8 cellular contexts compared by ENCODE assay signal in the genomic region with DNA sequence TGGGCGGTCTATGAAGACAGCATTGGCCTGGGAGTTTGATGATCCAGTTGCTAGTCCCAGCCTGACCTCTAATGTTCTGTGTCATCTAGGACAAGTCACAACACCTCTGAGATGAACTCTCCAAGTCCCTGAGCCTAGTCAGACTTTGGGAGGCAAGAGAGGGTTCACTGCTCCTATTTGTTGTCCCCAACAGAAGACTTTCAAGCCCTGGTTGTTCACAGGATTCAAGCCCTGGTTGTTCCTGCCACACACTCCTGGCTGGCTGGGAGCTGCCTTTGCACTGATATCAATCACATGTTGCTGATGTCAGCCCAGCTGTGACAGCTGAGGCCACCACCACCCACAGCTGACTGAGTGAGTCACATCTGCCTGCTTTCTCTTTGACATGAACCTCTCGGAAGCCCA.
DNase-seq lines count a peak whose midpoint lies in the region; ATAC-seq and TF ChIP-seq lines count a peak whose summit lies in the region.

No MANE protein-coding gene starts in this region.

- no peak overlapping the region for H3K14ac ChIP-seq in trophoblast cell (ENCODE audit: low read length)

- no CpG with 5 or more reads among the region's 2 CpGs for WGBS in trophoblast cell (ENCODE audit: extremely low coverage, insufficient coverage, insufficient read length)
- WGBS in transverse colon (ENCODE audit: low coverage in 1 of 2), 2 donors, result 72 to 100% methylated on average over 1 to 2 of the region's 2 CpGs

- H3K18ac ChIP-seq in trophoblast cell (ENCODE audit: low read length), result no peak overlapping the region

- H3K79me2 ChIP-seq in trophoblast cell (ENCODE audit: control insufficient read depth, insufficient read depth, low read length, poor library complexity), result no peaks in the 10 kb centered on the region

- intact Hi-C loops in transverse colon (cut with DNase I; ENCODE audit: low total_unique reads), result no loop called here

- no peak overlapping the region for H2AK5ac ChIP-seq in trophoblast cell (ENCODE audit: low read length)

- no peak overlapping the region for H3K4me2 ChIP-seq in trophoblast cell (ENCODE audit: low read length)

- no peaks in the 10 kb centered on the region for H3K79me1 ChIP-seq in trophoblast cell (ENCODE audit: low read length)

- in situ Hi-C loops in transverse colon (cut with MboI; ENCODE audit: low pct_ligation_motif_present in 1 of 4, low pct_unique_long_range_greater_than_20kb in 1 of 4, low sequenced_read_pairs in 3 of 4), result no loop called here

- H2BK120ac ChIP-seq in trophoblast cell (ENCODE audit: insufficient read depth, low read length, poor library complexity), result no peak overlapping the region

- H3K9me3 ChIP-seq in trophoblast cell (ENCODE audit: insufficient read depth, low read depth, low read length) (no peaks in the 10 kb centered on the region), transverse colon (no peaks in the 10 kb centered on the region)

- H2AFZ ChIP-seq in trophoblast cell (ENCODE audit: insufficient read depth, low read length, poor library complexity), result no peak overlapping the region

- DNase-seq in CD1c-positive myeloid dendritic cell (ENCODE audit: extremely low spot score) (peak; percentile 92), epithelial cell of prostate (ENCODE audit: low read depth, low spot score) (peak; percentile 8), trophoblast cell (peak; percentile 87 to 88), transverse colon (peak; percentile 53), H7 (no peak)
- DNase-seq in activated CD4-positive, alpha-beta T cell treated with anti-CD3 and anti-CD28 coated beads, Interleukin-2, amount 50 U/mL, for 4 hours, result peak; percentile 38 to 44

- ATAC-seq in GM19452 (IDR thresholded peaks at IDR 0.05; ENCODE audit: unreplicated experiment) (peak; percentile 97), HG03520 (IDR thresholded peaks at IDR 0.05; ENCODE audit: unreplicated experiment) (peak; percentile 99)

- peaks cover 4 to 5% of the 10 kb centered on the region in 2 experiments for H3K4me1 ChIP-seq in trophoblast cell (ENCODE audit: control insufficient read depth in 1 of 2, insufficient read depth in 2 of 2, low read length in 2 of 2)
- peaks cover 0 to 13% (median 2%) of the 10 kb centered on the region in 4 donors for H3K4me1 ChIP-seq in transverse colon

- H3K23ac ChIP-seq in trophoblast cell (ENCODE audit: low read length), result no peak overlapping the region

- H3K36me3 ChIP-seq in trophoblast cell (ENCODE audit: control insufficient read depth in 1 of 2, insufficient read depth in 2 of 2, low read length in 2 of 2) (no peaks in the 10 kb centered on the region), transverse colon (no peaks in the 10 kb centered on the region), H7 (replicated peaks; ENCODE audit: control insufficient read depth, insufficient read depth, low read length) (no peaks in the 10 kb centered on the region)

- TF ChIP-seq CTCF in transverse colon (IDR thresholded peaks at IDR 0.05), result no peak

- TF ChIP-seq EP300 in transverse colon (IDR thresholded peaks at IDR 0.05; ENCODE audit: low read depth), result no peak

- H2BK12ac ChIP-seq in trophoblast cell (ENCODE audit: low read length), result no peak overlapping the region

- no peak overlapping the region for H2BK5ac ChIP-seq in trophoblast cell (ENCODE audit: low read depth, low read length, poor library complexity)

- peak overlapping the region; percentile 23 for H3K27ac ChIP-seq in epithelial cell of prostate
- no peak overlapping the region for H3K27ac ChIP-seq in trophoblast cell (ENCODE audit: low read depth, low read length)
- no peak overlapping the region for H3K27ac ChIP-seq in transverse colon

- H4K8ac ChIP-seq in trophoblast cell (ENCODE audit: low read depth, low read length), result no peak overlapping the region

- H3K4me3 ChIP-seq in trophoblast cell (ENCODE audit: low read depth, low read length), result no peak overlapping the region
- no peak overlapping the region for H3K4me3 ChIP-seq in transverse colon
- H3K4me3 ChIP-seq in H7 (ENCODE audit: insufficient read depth, low read depth, low read length), result no peak overlapping the region

- H4K91ac ChIP-seq in trophoblast cell (ENCODE audit: low read depth, low read length), result no peak overlapping the region

- no peak overlapping the region for H3K4ac ChIP-seq in trophoblast cell (ENCODE audit: low read depth, low read length)

- H3K27me3 ChIP-seq in trophoblast cell (ENCODE audit: insufficient read depth, low read length), result no peaks in the 10 kb centered on the region
- H3K27me3 ChIP-seq in transverse colon, result no peaks in the 10 kb centered on the region
- H3K27me3 ChIP-seq in H7 (ENCODE audit: control insufficient read depth, insufficient read depth, low read length), result no peaks in the 10 kb centered on the region

- no peak for TF ChIP-seq POLR2A in transverse colon (IDR thresholded peaks at IDR 0.05)

- no peak overlapping the region for H4K12ac ChIP-seq in trophoblast cell (ENCODE audit: low read depth, low read length)

- no peak overlapping the region for H3K9ac ChIP-seq in trophoblast cell (ENCODE audit: low read length)
